24 cellular contexts compared by ENCODE assay signal in genomic region chr13:69980799-69981198, GRCh38.
DNase-seq lines count a peak whose midpoint lies in the region; ATAC-seq and TF ChIP-seq lines count a peak whose summit lies in the region.
"Had no signal": no experiment of that assay in that cellular context is flagged by ENCODE, and none has a peak within 500 bp of the region (broad histone marks: within the 10 kb centered on the region; RNA-seq: fewer than 3 reads in every experiment).

No MANE protein-coding gene starts in this region.

- H3K36me3 ChIP-seq in ovary = no peaks in the 10 kb centered on the region
- H3K36me3 ChIP-seq: BLaER1 treated with 17β-estradiol and CSF1 and Interleukin-3, amounts not matched to agents 10 nM and 100 nM; SJCRH30; tibial nerve had no signal

- no peaks in the 10 kb centered on the region for H3K9me3 ChIP-seq in ovary
- H3K9me3 ChIP-seq: BLaER1 treated with 17β-estradiol and CSF1 and Interleukin-3, amounts not matched to agents 10 nM and 100 nM; SJCRH30; tibial nerve had no signal

- intact Hi-C loops in ovary (cut with DNase I) = no loop called here

- TF ChIP-seq EP300 in ovary (IDR thresholded peaks at IDR 0.05) = no peak

- no peak for DNase-seq in central memory CD4-positive, alpha-beta T cell
- DNase-seq in activated CD4-positive, CD25-positive, alpha-beta regulatory T cell (lab: John Stamatoyannopoulos, UW) = no peak
- DNase-seq in ovary (no peak), DMS53 treated with DMSO at 0.1 percent for 48 hours (lab: John Stamatoyannopoulos, UW; ENCODE audit: unreplicated experiment) (no peak)
- DNase-seq: activated CD4-positive, alpha-beta T cell treated with anti-CD3 and anti-CD28 coated beads, Interleukin-2, amount 50 U/mL, for 4 hours; activated naive CD4-positive, alpha-beta T cell; activated T-cell treated with anti-CD3 and anti-CD28 coated beads, Interleukin-2, amount 50 U/mL, for 72 hours; dermis blood vessel endothelial cell; NCI-H1048; NCI-H1694; NCI-H446; NCI-H774; nephron progenitor cell; SJCRH30; stimulated activated CD4-positive, alpha-beta T cell treated with anti-CD3 and anti-CD28 coated beads, Interleukin-15, amount 100 ng/mL, for 24 hours had no signal

- H3K27ac ChIP-seq in ovary = no peak overlapping the region
- H3K27ac ChIP-seq: BLaER1 treated with 17β-estradiol and CSF1 and Interleukin-3, amounts not matched to agents 10 nM and 100 nM; SJCRH30; tibial nerve had no signal

- H3K4me1 ChIP-seq in ovary (ENCODE audit: insufficient read depth) = no peaks in the 10 kb centered on the region
- H3K4me1 ChIP-seq: BLaER1 treated with 17β-estradiol and CSF1 and Interleukin-3, amounts not matched to agents 10 nM and 100 nM; SJCRH30; tibial nerve had no signal

- no peaks in the 10 kb centered on the region for H3K27me3 ChIP-seq in ovary
- H3K27me3 ChIP-seq: BLaER1 treated with 17β-estradiol and CSF1 and Interleukin-3, amounts not matched to agents 10 nM and 100 nM; SJCRH30; tibial nerve had no signal

- no peak for TF ChIP-seq POLR2A in ovary (IDR thresholded peaks at IDR 0.05)

- ATAC-seq in GM18870 (IDR thresholded peaks at IDR 0.05; ENCODE audit: unreplicated experiment) (peak; percentile 71), HG02588 (IDR thresholded peaks at IDR 0.05; ENCODE audit: unreplicated experiment) (peak; percentile 49), HG03565 (IDR thresholded peaks at IDR 0.05; ENCODE audit: unreplicated experiment) (peak; percentile 56)
- ATAC-seq: activated T-cell treated with anti-CD3 and anti-CD28 coated beads, Interleukin-2, amount 50 U/mL, for 72 hours; esophagus mucosa; HCT116; left lobe of liver; stimulated activated effector memory CD8-positive, alpha-beta T cell treated with anti-CD3 and anti-CD28 coated beads, Interleukin-12 subunit alpha, Interleukin-12 subunit beta, amount 100 ng/mL, for 72 hours had no signal

- H3K4me3 ChIP-seq in ovary = no peak overlapping the region
- H3K4me3 ChIP-seq: BLaER1 treated with 17β-estradiol and CSF1 and Interleukin-3, amounts not matched to agents 10 nM and 100 nM; SJCRH30; tibial nerve had no signal

- TF ChIP-seq CTCF in ovary (IDR thresholded peaks at IDR 0.05) = no peak
